In genomic region chr16:46884513-46885293, GRCh38 we compare ENCODE assay signal across 8 cellular contexts. TPM values are rescaled to one million over a fixed set of nuclear protein-coding genes. Genes with fewer than 3 reads are reported as not detected.
A peak's percentile ranks its signal among the peaks of the same experiment; 100 is the strongest.
DNase-seq lines count a peak whose midpoint lies in the region; ATAC-seq and TF ChIP-seq lines count a peak whose summit lies in the region.

No MANE protein-coding gene starts in this region.

- BruUV-seq in Panc1 (replicated peaks; lab: Mats Ljungman, UMichigan), result TSS peak; percentile 72

- peaks cover 12 to 17% of the 10 kb centered on the region in 2 donors for H3K27me3 Mint-ChIP-seq in stimulated activated naive B cell treated with anti-CD40 and anti-IgM and Interleukin-4, amounts not matched to agents 10 μg/mL and 1 μg/mL and 100 μg/mL, for 72 hours

- peak overlapping the region; percentile 85 for H3K4me3 ChIP-seq in GM12864 (ENCODE audit: low read depth, low read length)
- H3K4me3 ChIP-seq in Panc1 (ENCODE audit: low read depth in 2 of 2, low read length in 2 of 2), result peak overlapping the region; percentile 66 to 74
- peak overlapping the region; percentile 94 to 96 for H3K4me3 ChIP-seq in cardiac fibroblast (replicated peaks in 1 of 2; ENCODE audit: low read depth in 2 of 2, low read length in 2 of 2)
- peak overlapping the region; percentile 86 to 91 for H3K4me3 ChIP-seq in left lung

- H3K4me1 ChIP-seq in Panc1 (ENCODE audit: control insufficient read depth, insufficient read depth, low read length), result peaks cover 6% of the 10 kb centered on the region
- peaks cover 0 to 17% of the 10 kb centered on the region in 2 donors for H3K4me1 ChIP-seq in left lung

- no peaks in the 10 kb centered on the region for H3K9me3 ChIP-seq in Panc1 (ENCODE audit: control insufficient read depth, insufficient read depth, low read depth, low read length)
- H3K9me3 ChIP-seq in left lung, result no peaks in the 10 kb centered on the region

- in situ Hi-C loops in Panc1 (cut with HindIII; ENCODE audit: low pct_unique_long_range_greater_than_20kb, low sequenced_read_pairs), result no loop called here

- ATAC-seq in Panc1 (peak; percentile 25), left lung (peak; percentile 3)
- ATAC-seq in stimulated activated naive B cell treated with anti-CD40 and anti-IgM and Interleukin-4, amounts not matched to agents 10 μg/mL and 1 μg/mL and 100 μg/mL, for 72 hours (replicated peaks), result peak; percentile 14 to 18

- CTCF ChIA-PET in HEK293T (lab: Yijun Ruan, JAX), result interaction anchor here (1.6 kb wide), 1 partner anchor 30 kb away, joined by 5 read pairs; no protein-coding TSS in a partner anchor
- CTCF ChIA-PET in Panc1 (lab: Charles Lee), result interaction anchor here (1.6 kb wide), 1 partner anchor 31 kb away, joined by 4 read pairs; no protein-coding TSS in a partner anchor

- no peaks in the 10 kb centered on the region for H3K9me3 Mint-ChIP-seq in stimulated activated naive B cell treated with anti-CD40 and anti-IgM and Interleukin-4, amounts not matched to agents 10 μg/mL and 1 μg/mL and 100 μg/mL, for 72 hours

- H3K4me3 Mint-ChIP-seq in stimulated activated naive B cell treated with anti-CD40 and anti-IgM and Interleukin-4, amounts not matched to agents 10 μg/mL and 1 μg/mL and 100 μg/mL, for 72 hours, result peak overlapping the region; percentile 86 to 89

- POLR2A ChIA-PET in HEK293T (lab: Yijun Ruan, JAX) (interaction anchor here (0.6 to 2.5 kb wide), 15 partner anchors 8 to 195 kb away, joined by 3 to 12 read pairs (median 6); partner anchors contain the start of genes C16orf87 and ORC6), Panc1 (lab: Charles Lee) (no interaction called here)

- no peaks in the 10 kb centered on the region for H3K27me3 ChIP-seq in Panc1 (ENCODE audit: control insufficient read depth, insufficient read depth, low read length)
- H3K27me3 ChIP-seq in left lung, result peaks cover 6 to 12% of the 10 kb centered on the region in 2 donors

- DNase-seq in GM12864 (ENCODE audit: low read depth) (no peak), HEK293T (ENCODE audit: extremely low spot score) (peak; percentile 38), Panc1 (ENCODE audit: low read depth, low spot score) (no peak), cardiac fibroblast (ENCODE audit: low read depth in 2 of 2) (peak; percentile 11 to 28), left lung (peak in 1 of 2 donors; percentile 84), NCI-H1048 (lab: John Stamatoyannopoulos, UW) (no peak), GM10266 (ENCODE audit: extremely low spot score) (no peak)
- peak; percentile 2 for DNase-seq in stimulated activated naive B cell treated with anti-CD40 and anti-IgM and Interleukin-4, amounts not matched to agents 10 μg/mL and 1 μg/mL and 100 μg/mL, for 72 hours

- no peaks in the 10 kb centered on the region for H3K36me3 ChIP-seq in Panc1 (ENCODE audit: control insufficient read depth, insufficient read depth, low read length)
- H3K36me3 ChIP-seq in left lung, result no peaks in the 10 kb centered on the region

- no peak overlapping the region for H3K27ac Mint-ChIP-seq in stimulated activated naive B cell treated with anti-CD40 and anti-IgM and Interleukin-4, amounts not matched to agents 10 μg/mL and 1 μg/mL and 100 μg/mL, for 72 hours

- no peaks in the 10 kb centered on the region for H3K36me3 Mint-ChIP-seq in stimulated activated naive B cell treated with anti-CD40 and anti-IgM and Interleukin-4, amounts not matched to agents 10 μg/mL and 1 μg/mL and 100 μg/mL, for 72 hours

- H3K4me1 Mint-ChIP-seq in stimulated activated naive B cell treated with anti-CD40 and anti-IgM and Interleukin-4, amounts not matched to agents 10 μg/mL and 1 μg/mL and 100 μg/mL, for 72 hours, result peaks cover 4 to 27% of the 10 kb centered on the region in 2 donors

- TF ChIP-seq CTCF in GM12864 (IDR thresholded peaks at IDR 0.05; ENCODE audit: low read depth, low read length, missing control alignments) (no peak), Panc1 (IDR thresholded peaks at IDR 0.05) (no peak), cardiac fibroblast (IDR thresholded peaks at IDR 0.05; ENCODE audit: low read depth, low read length) (no peak), left lung (IDR thresholded peaks at IDR 0.05) (no peak), GM10266 (IDR thresholded peaks at IDR 0.05; ENCODE audit: control insufficient read depth, insufficient read depth, low read depth, missing control alignments) (no peak)

- H3K27ac ChIP-seq in Panc1 (ENCODE audit: low read length) (no peak overlapping the region), left lung (no peak overlapping the region)

- intact Hi-C loops in Panc1 (cut with micrococcal nuclease; ENCODE audit: unreplicated experiment), result no loop called here
- intact Hi-C loops in left lung (cut with DNase I), result no loop called here

TF ChIP-seq in HEK293T, 16 proteins besides CTCF, POLR2A, EP300 and RAD21:
- TF ChIP-seq FOXM1 (IDR thresholded peaks at IDR 0.05; ENCODE audit: borderline replicate concordance), result no peak
- no peak for TF ChIP-seq SP1 (IDR thresholded peaks at IDR 0.05)
- no peak for TF ChIP-seq SUZ12 (IDR thresholded peaks at IDR 0.05)
- no peak for TF ChIP-seq ZNF384 (IDR thresholded peaks at IDR 0.05)
- TF ChIP-seq BHLHE40 (IDR thresholded peaks at IDR 0.05; ENCODE audit: borderline replicate concordance), result no peak
- no peak for TF ChIP-seq ELF4 (IDR thresholded peaks at IDR 0.05)
- peak; percentile 24; the same call in 1 of the 2 replicates for TF ChIP-seq L3MBTL2 (conservative IDR thresholded peaks at IDR 0.05)
- TF ChIP-seq CTBP1 (IDR thresholded peaks at IDR 0.05; ENCODE audit: borderline replicate concordance), result no peak
TF ChIP-seq in HEK293T: peak in this region for 1.

RNA-seq across cellular contexts. Expression of gene GPT2, which starts 0.5 kb away (rescaled TPM):
- total RNA-seq in Panc1 (2021; ENCODE audit: unreplicated experiment), result 12.7 TPM
- polyA plus RNA-seq in Panc1 (2012; ENCODE audit: insufficient read length), result 27.1 TPM
- 1 to 10 TPM; 9.1 to 10.0 TPM for total RNA-seq in left lung

RNA-seq across cellular contexts. Expression of gene C16orf87, which starts 53.7 kb away (rescaled TPM):
- total RNA-seq in Panc1 (2021; ENCODE audit: unreplicated experiment) (8.7 TPM), left lung (1 to 10 TPM; 6.2 to 9.3 TPM)
- polyA plus RNA-seq in Panc1 (2012; ENCODE audit: insufficient read length), result 4.1 TPM

Comparison
In these comparisons a context has a peak if more than half of its experiments do, and no peak if none do; other contexts are left out.
1. DNase-seq: peak in HEK293T (single experiment), cardiac fibroblast (2 of 2) and stimulated activated naive B cell treated with anti-CD40 and anti-IgM and Interleukin-4, amounts not matched to agents 10 μg/mL and 1 μg/mL and 100 μg/mL, for 72 hours (single experiment); none in GM12864 (single experiment), Panc1 (single experiment), NCI-H1048 (single experiment) and GM10266 (single experiment).
2. Peak in every context shown above with its lines, with median percentiles within 50 percentile points of each other: H3K4me3 ChIP-seq and ATAC-seq.